In the genomic region with DNA sequence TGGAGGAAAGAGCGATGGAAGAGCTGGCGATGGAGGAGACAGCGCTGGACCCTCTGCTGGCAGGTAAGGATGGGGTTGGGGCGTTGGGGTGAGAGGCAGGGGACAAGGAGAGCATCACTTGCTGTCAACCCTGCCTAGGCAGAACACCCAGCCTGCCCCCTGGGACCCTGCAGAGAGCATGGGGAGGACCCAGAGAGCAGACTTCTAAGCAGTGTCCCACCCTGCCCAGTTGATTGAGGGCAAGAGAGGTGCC, we compare ENCODE assay signal across 30 cellular contexts.
"Had no signal": no experiment of that assay in that cellular context is flagged by ENCODE, and none has a peak within 500 bp of the region (broad histone marks: within the 10 kb centered on the region; RNA-seq: fewer than 3 reads in every experiment).

No MANE protein-coding gene starts in this region.

- H3K27me3 Mint-ChIP-seq: activated CD4-positive, alpha-beta T cell treated with anti-CD3 and anti-CD28 coated beads, Interleukin-2, amount 10 ng/mL, durations not matched to agents 7 days and 5 days had no signal

- H3K27me3 ChIP-seq: brain microvascular endothelial cell had no signal

- H3K27ac Mint-ChIP-seq: activated CD4-positive, alpha-beta memory T cell treated with anti-CD3 and anti-CD28 coated beads, Interleukin-2, amount 10 ng/mL, durations not matched to agents 7 days and 5 days; activated CD4-positive, alpha-beta T cell treated with anti-CD3 and anti-CD28 coated beads, Interleukin-2, amount 10 ng/mL, durations not matched to agents 7 days and 5 days; activated naive CD4-positive, alpha-beta T cell treated with anti-CD3 and anti-CD28 coated beads, Interleukin-2, amount 10 ng/mL, durations not matched to agents 7 days and 5 days; activated naive CD8-positive, alpha-beta T cell; activated T-cell treated with anti-CD3 and anti-CD28 coated beads, Interleukin-2, amount 50 U/mL, for 24 hours; activated T-cell treated with anti-CD3 and anti-CD28 coated beads, Interleukin-2, amount 50 U/mL, for 72 hours; WTC11 had no signal

- DNase-seq: activated CD4-positive, alpha-beta memory T cell treated with anti-CD3 and anti-CD28 coated beads, Interleukin-2, amount 10 ng/mL, durations not matched to agents 7 days and 5 days; activated CD4-positive, alpha-beta T cell treated with anti-CD3 and anti-CD28 coated beads for 1 hour; activated CD4-positive, alpha-beta T cell treated with anti-CD3 and anti-CD28 coated beads for 4 hours; activated CD4-positive, alpha-beta T cell treated with anti-CD3 and anti-CD28 coated beads, Interleukin-2, amount 10 ng/mL, durations not matched to agents 7 days and 5 days; activated CD4-positive, alpha-beta T cell treated with anti-CD3 and anti-CD28 coated beads, Interleukin-2, amount 50 U/mL, for 4 hours; activated CD8-positive, alpha-beta memory T cell treated with anti-CD3 and anti-CD28 coated beads, Interleukin-2, amount 50 U/mL, for 48 hours; activated gamma-delta T cell; activated naive CD4-positive, alpha-beta T cell; activated naive CD4-positive, alpha-beta T cell treated with anti-CD3 and anti-CD28 coated beads, Interleukin-2, amount 10 ng/mL, durations not matched to agents 7 days and 5 days; activated T-cell treated with anti-CD3 and anti-CD28 coated beads for 4 hours; activated T-cell treated with anti-CD3 and anti-CD28 coated beads, Interleukin-2, amount 50 U/mL, for 24 hours; activated T-cell treated with anti-CD3 and anti-CD28 coated beads, Interleukin-2, amount 50 U/mL, for 72 hours; amniotic stem cell; anterior cingulate cortex; brain microvascular endothelial cell; effector CD8-positive, alpha-beta T cell; esophagus squamous epithelium; head of caudate nucleus; T-helper 2 cell had no signal

- H3K36me3 ChIP-seq: brain microvascular endothelial cell, esophagus squamous epithelium had no signal

- H3K36me3 Mint-ChIP-seq: activated naive CD4-positive, alpha-beta T cell treated with anti-CD3 and anti-CD28 coated beads, Interleukin-2, amount 10 ng/mL, durations not matched to agents 7 days and 5 days; WTC11 had no signal

- H3K27ac ChIP-seq: brain microvascular endothelial cell, epithelial cell of prostate, esophagus squamous epithelium, VCaP had no signal

- H3K4me3 Mint-ChIP-seq: activated CD4-positive, alpha-beta memory T cell treated with anti-CD3 and anti-CD28 coated beads, Interleukin-2, amount 10 ng/mL, durations not matched to agents 7 days and 5 days; activated CD4-positive, alpha-beta T cell treated with anti-CD3 and anti-CD28 coated beads, Interleukin-2, amount 10 ng/mL, durations not matched to agents 7 days and 5 days; activated naive CD4-positive, alpha-beta T cell treated with anti-CD3 and anti-CD28 coated beads, Interleukin-2, amount 10 ng/mL, durations not matched to agents 7 days and 5 days; activated naive CD8-positive, alpha-beta T cell; activated T-cell treated with anti-CD3 and anti-CD28 coated beads, Interleukin-2, amount 50 U/mL, for 24 hours; activated T-cell treated with anti-CD3 and anti-CD28 coated beads, Interleukin-2, amount 50 U/mL, for 72 hours; WTC11 had no signal

- FAIRE-seq: astrocyte, bronchial epithelial cell, colon, endometrium, endothelial cell of umbilical vein, frontal cortex, TTC549 had no signal

- H3K4me3 ChIP-seq: esophagus squamous epithelium had no signal

- H3K9me3 Mint-ChIP-seq: activated CD4-positive, alpha-beta memory T cell treated with anti-CD3 and anti-CD28 coated beads, Interleukin-2, amount 10 ng/mL, durations not matched to agents 7 days and 5 days; activated CD4-positive, alpha-beta T cell treated with anti-CD3 and anti-CD28 coated beads, Interleukin-2, amount 10 ng/mL, durations not matched to agents 7 days and 5 days; activated naive CD4-positive, alpha-beta T cell treated with anti-CD3 and anti-CD28 coated beads, Interleukin-2, amount 10 ng/mL, durations not matched to agents 7 days and 5 days; activated T-cell treated with anti-CD3 and anti-CD28 coated beads, Interleukin-2, amount 50 U/mL, for 24 hours; activated T-cell treated with anti-CD3 and anti-CD28 coated beads, Interleukin-2, amount 50 U/mL, for 72 hours had no signal
